1 cellular context compared by ENCODE assay signal in genomic region chr15:38217181-38217580, GRCh38.
TF ChIP-seq lines count a peak whose summit lies in the region.

No MANE protein-coding gene starts in this region.

TF ChIP-seq in K562, 482 proteins besides CTCF, POLR2A, EP300 and RAD21 (continued from another document):
- no peak for TF ChIP-seq ZNF764 (CRISPR knock-in tag; IDR thresholded peaks at IDR 0.05; ENCODE audit: low read depth)
- TF ChIP-seq FOXA1 (IDR thresholded peaks at IDR 0.05; ENCODE audit: borderline replicate concordance) = no peak
- peak; percentile 37; the same call in 1 of the 2 replicates for TF ChIP-seq CBFA2T3 (IDR thresholded peaks at IDR 0.05)
- TF ChIP-seq SIRT6 (IDR thresholded peaks at IDR 0.05; ENCODE audit: low read depth, low read length) = no peak
- TF ChIP-seq RCOR1 (IDR thresholded peaks at IDR 0.05; ENCODE audit: borderline replicate concordance in 1 of 2, low read depth in 2 of 2, low read length in 2 of 2) = peak in 1 of 2 experiments; percentile 62; a peak in 1 of 4 replicates
- no peak for TF ChIP-seq MGA (IDR thresholded peaks at IDR 0.05)
- no peak for TF ChIP-seq ZNF778 (CRISPR knock-in tag; IDR thresholded peaks at IDR 0.05)
